In genomic region chr1:189596197-189596596, GRCh38 we compare ENCODE assay signal across 26 cellular contexts.
"Had no signal": no experiment of that assay in that cellular context is flagged by ENCODE, and none has a peak within 500 bp of the region (broad histone marks: within the 10 kb centered on the region; RNA-seq: fewer than 3 reads in every experiment).

No MANE protein-coding gene starts in this region.

- H3K9me3 ChIP-seq: adrenal gland, breast epithelium had no signal

- H3K27me3 ChIP-seq: adrenal gland, breast epithelium had no signal

- H3K4me1 ChIP-seq: adrenal gland, breast epithelium had no signal

- ATAC-seq: activated CD4-positive, alpha-beta T cell treated with anti-CD3 and anti-CD28 coated beads for 36 hours; activated T-cell treated with anti-CD3 and anti-CD28 coated beads, Interleukin-2, amount 50 U/mL, for 72 hours; Panc1; Right ventricle myocardium inferior; T-cell had no signal

- H3K36me3 ChIP-seq: adrenal gland, breast epithelium, WERI-Rb-1 had no signal

- DNase-seq: activated CD4-positive, alpha-beta memory T cell treated with anti-CD3 and anti-CD28 coated beads, Interleukin-2, amount 10 ng/mL, durations not matched to agents 7 days and 5 days; activated CD4-positive, alpha-beta T cell treated with anti-CD3 and anti-CD28 coated beads for 36 hours; activated CD4-positive, alpha-beta T cell treated with anti-CD3 and anti-CD28 coated beads, Interleukin-2, amount 50 U/mL, for 1 hour; activated CD8-positive, alpha-beta memory T cell treated with anti-CD3 and anti-CD28 coated beads, Interleukin-2, amount 50 U/mL, for 4 hours; activated gamma-delta T cell treated with Interleukin-2 at 50 U/mL for 16 hours; activated naive CD4-positive, alpha-beta T cell treated with anti-CD3 and anti-CD28 coated beads, Interleukin-2, amount 10 ng/mL, durations not matched to agents 7 days and 5 days; activated naive CD8-positive, alpha-beta T cell treated with anti-CD3 and anti-CD28 coated beads for 36 hours; activated T-cell treated with anti-CD3 and anti-CD28 coated beads, Interleukin-2, amount 50 U/mL, for 72 hours; adrenal gland; anterior cingulate cortex; NCI-H1436 treated with DMSO at 0.1 percent for 48 hours; NCI-H187; NCI-H2081; NCI-H510A treated with DMSO at 0.1 percent for 48 hours; NCI-H69; NK-92 treated with Interleukin-12 subunit alpha and Interleukin-12 subunit beta, amount 100 ng/mL, for 24 hours; OCI-M1; RPMI8226; T-cell; WERI-Rb-1 had no signal

- H3K4me3 Mint-ChIP-seq: activated CD4-positive, alpha-beta memory T cell treated with anti-CD3 and anti-CD28 coated beads, Interleukin-2, amount 10 ng/mL, durations not matched to agents 7 days and 5 days; activated CD4-positive, alpha-beta T cell treated with anti-CD3 and anti-CD28 coated beads for 36 hours; activated naive CD4-positive, alpha-beta T cell treated with anti-CD3 and anti-CD28 coated beads, Interleukin-2, amount 10 ng/mL, durations not matched to agents 7 days and 5 days; activated naive CD8-positive, alpha-beta T cell treated with anti-CD3 and anti-CD28 coated beads for 36 hours; activated T-cell treated with anti-CD3 and anti-CD28 coated beads, Interleukin-2, amount 50 U/mL, for 72 hours; central memory CD8-positive, alpha-beta T cell; T-cell had no signal

- H3K4me3 ChIP-seq: adrenal gland, breast epithelium, SK-N-MC had no signal

- H3K27ac ChIP-seq: adrenal gland, breast epithelium, SK-N-MC, WERI-Rb-1 had no signal

- H3K36me3 Mint-ChIP-seq: activated naive CD4-positive, alpha-beta T cell treated with anti-CD3 and anti-CD28 coated beads, Interleukin-2, amount 10 ng/mL, durations not matched to agents 7 days and 5 days; activated naive CD8-positive, alpha-beta T cell treated with anti-CD3 and anti-CD28 coated beads for 36 hours; T-cell had no signal

- H3K27me3 Mint-ChIP-seq: activated CD4-positive, alpha-beta memory T cell treated with anti-CD3 and anti-CD28 coated beads, Interleukin-2, amount 10 ng/mL, durations not matched to agents 7 days and 5 days; activated CD4-positive, alpha-beta T cell treated with anti-CD3 and anti-CD28 coated beads for 36 hours; activated naive CD4-positive, alpha-beta T cell treated with anti-CD3 and anti-CD28 coated beads, Interleukin-2, amount 10 ng/mL, durations not matched to agents 7 days and 5 days; activated naive CD8-positive, alpha-beta T cell treated with anti-CD3 and anti-CD28 coated beads for 36 hours; central memory CD8-positive, alpha-beta T cell; T-cell had no signal

- H3K4me1 Mint-ChIP-seq: activated CD4-positive, alpha-beta memory T cell treated with anti-CD3 and anti-CD28 coated beads, Interleukin-2, amount 10 ng/mL, durations not matched to agents 7 days and 5 days; activated CD4-positive, alpha-beta T cell treated with anti-CD3 and anti-CD28 coated beads for 36 hours; activated naive CD4-positive, alpha-beta T cell treated with anti-CD3 and anti-CD28 coated beads, Interleukin-2, amount 10 ng/mL, durations not matched to agents 7 days and 5 days; activated naive CD8-positive, alpha-beta T cell treated with anti-CD3 and anti-CD28 coated beads for 36 hours; central memory CD8-positive, alpha-beta T cell; T-cell had no signal

- H3K27ac Mint-ChIP-seq: activated CD4-positive, alpha-beta memory T cell treated with anti-CD3 and anti-CD28 coated beads, Interleukin-2, amount 10 ng/mL, durations not matched to agents 7 days and 5 days; activated CD4-positive, alpha-beta T cell treated with anti-CD3 and anti-CD28 coated beads for 36 hours; activated naive CD4-positive, alpha-beta T cell treated with anti-CD3 and anti-CD28 coated beads, Interleukin-2, amount 10 ng/mL, durations not matched to agents 7 days and 5 days; activated naive CD8-positive, alpha-beta T cell treated with anti-CD3 and anti-CD28 coated beads for 36 hours; activated T-cell treated with anti-CD3 and anti-CD28 coated beads, Interleukin-2, amount 50 U/mL, for 72 hours; activated T-helper 2 cell treated with anti-CD3 and anti-CD28 coated beads, Interferon-gamma antibody, Interleukin-2, Interleukin-4, amounts not matched to agents 10 μg/mL and 5 μg/mL and 100 μg/mL, durations not matched to agents 14 hours and 24 hours and 36 hours; T-cell had no signal
